Comparison of ENCODE assay signal across 8 cellular contexts in genomic region chr3:72310028-72310987, GRCh38.
A peak's percentile ranks its signal among the peaks of the same experiment; 100 is the strongest.
DNase-seq lines count a peak whose midpoint lies in the region; ATAC-seq, FAIRE-seq and TF ChIP-seq lines count a peak whose summit lies in the region.

No MANE protein-coding gene starts in this region.

- H3K9me3 ChIP-seq in AG04450 (ENCODE audit: control insufficient read depth, insufficient read depth, low read length) (no peaks in the 10 kb centered on the region), heart left ventricle (peaks cover 0 to 4% (median 0%) of the 10 kb centered on the region in 12 donors)

- H3K27ac ChIP-seq in AG04450 (ENCODE audit: low read depth, low read length) (peak overlapping the region; percentile 39), VCaP (peak overlapping the region; percentile 85), heart left ventricle (peak overlapping the region in 8 of 12 donors; percentile 8 to 59 (median 48))

- H3K4me1 ChIP-seq in heart left ventricle = peaks cover 0 to 22% (median 13%) of the 10 kb centered on the region in 12 donors

- 49 to 58% (median 56%) methylated on average over 18 to 19 of the region's 19 CpGs for WGBS in heart left ventricle, 4 donors

- H3K4me3 ChIP-seq in AG04450 (ENCODE audit: low read depth, low read length) = no peak overlapping the region
- H3K4me3 ChIP-seq in heart left ventricle = no peak overlapping the region

- TF ChIP-seq CTCF in AG04450 (IDR thresholded peaks at IDR 0.05; ENCODE audit: low read depth, low read length) = no peak
- no peak; the same call in 1 of the 2 replicates for TF ChIP-seq CTCF in VCaP (conservative IDR thresholded peaks at IDR 0.05)
- TF ChIP-seq CTCF in heart left ventricle (IDR thresholded peaks at IDR 0.05) = no peak

- H3K36me3 ChIP-seq in heart left ventricle = no peaks in the 10 kb centered on the region

- intact Hi-C loops in heart left ventricle (cut with DNase I) = no loop called here
- intact Hi-C loops in posterior vena cava (cut with DNase I) = no loop called here

- peak; percentile 96 for ATAC-seq in HG02610 (IDR thresholded peaks at IDR 0.05; ENCODE audit: unreplicated experiment)
- peak; percentile 61 to 91 (median 86) for ATAC-seq in heart left ventricle

- CTCF ChIA-PET in AG04450 (lab: Charles Lee) = no interaction called here

- H3K27me3 ChIP-seq in AG04450 (ENCODE audit: control insufficient read depth, insufficient read depth, low read length) (peaks cover 3% of the 10 kb centered on the region), heart left ventricle (no peaks in the 10 kb centered on the region)

- peak; percentile 39 for DNase-seq in AG04450 (ENCODE audit: low read depth, low spot score)
- peak; percentile 68 for DNase-seq in GM12892 (ENCODE audit: insufficient read length)
- peak; percentile 65 for DNase-seq in NCI-H1092 (lab: John Stamatoyannopoulos, UW)
- DNase-seq in heart left ventricle = peak in 4 of 5 donors; percentile 48 to 64 (median 56)
- peak; percentile 17 for DNase-seq in stimulated activated CD4-positive, alpha-beta T cell treated with anti-CD3 and anti-CD28 coated beads, Interleukin-4, amount 100 ng/mL, for 24 hours
- no peak for DNase-seq in posterior vena cava (ENCODE audit: low spot score)

- TF ChIP-seq POLR2A in GM12892 (IDR thresholded peaks at IDR 0.05; ENCODE audit: low read depth, low read length) = peak; percentile 49; the same call in 1 of the 2 replicates
- TF ChIP-seq POLR2A in heart left ventricle (IDR thresholded peaks at IDR 0.05) = no peak

- peak; percentile 98 for FAIRE-seq in GM12892 (lab: Jason Lieb, UNC)

- POLR2A ChIA-PET in AG04450 (lab: Yijun Ruan, JAX) = interaction anchor here (0.7 kb wide), 1 partner anchor 16 kb away, joined by 3 read pairs; no protein-coding TSS in a partner anchor
